In genomic region chr15:77886805-77887448, GRCh38 we compare ENCODE assay signal across 10 cellular contexts.
"Had no signal": no experiment of that assay in that cellular context is flagged by ENCODE, and none has a peak within 500 bp of the region (broad histone marks: within the 10 kb centered on the region; RNA-seq: fewer than 3 reads in every experiment).

No MANE protein-coding gene starts in this region.

- H3K27ac ChIP-seq: epithelial cell of prostate, prostate gland, right lobe of liver, transverse colon had no signal

- H3K9me3 ChIP-seq: prostate gland, right lobe of liver, transverse colon had no signal

- DNase-seq: activated CD4-positive, CD25-positive, alpha-beta regulatory T cell treated with anti-CD3 and anti-CD28 coated beads, Interleukin-2, amount 50 U/mL, for 72 hours; activated naive CD4-positive, alpha-beta T cell treated with Interleukin-2 at 50 U/mL for 16 hours; natural killer cell; right lobe of liver; stimulated activated CD4-positive, alpha-beta T cell treated with anti-CD3 and anti-CD28 coated beads, Interleukin-12 subunit alpha, Interleukin-12 subunit beta, amount 100 ng/mL, for 4 hours; T-cell; T-helper 9 cell; transverse colon had no signal

- H3K4me1 ChIP-seq: prostate gland, right lobe of liver, transverse colon had no signal

- H3K27me3 ChIP-seq: right lobe of liver, transverse colon had no signal

- H3K36me3 ChIP-seq: prostate gland, right lobe of liver, transverse colon had no signal

- H3K4me3 ChIP-seq: prostate gland, right lobe of liver, transverse colon had no signal
